Comparison of ENCODE assay signal across 13 cellular contexts in genomic region chr7:81725496-81726117, GRCh38. TPM values are rescaled to one million over a fixed set of nuclear protein-coding genes. Genes with fewer than 3 reads are reported as not detected.
DNase-seq lines count a peak whose midpoint lies in the region; FAIRE-seq and TF ChIP-seq lines count a peak whose summit lies in the region.
"Had no signal": no experiment of that assay in that cellular context is flagged by ENCODE, and none has a peak within 500 bp of the region (broad histone marks: within the 10 kb centered on the region; RNA-seq: fewer than 3 reads in every experiment).

No MANE protein-coding gene starts in this region.

- no peak overlapping the region for H3K4me3 ChIP-seq in astrocyte (ENCODE audit: insufficient read depth, low read depth, low read length)
- H3K4me3 ChIP-seq: psoas muscle had no signal

- H3K9me3 Mint-ChIP-seq in astrocyte (ENCODE audit: unreplicated experiment), result no peaks in the 10 kb centered on the region

- H3K27me3 ChIP-seq in astrocyte (ENCODE audit: insufficient read depth, low read length), result no peaks in the 10 kb centered on the region

- no peaks in the 10 kb centered on the region for H3K36me3 ChIP-seq in astrocyte (ENCODE audit: insufficient read depth, low read length)

- in situ Hi-C loops in ACHN (cut with HindIII; ENCODE audit: low pct_ligation_motif_present, low pct_unique_long_range_greater_than_20kb, low sequenced_read_pairs), result no loop called here

- no peak overlapping the region for H3K27ac Mint-ChIP-seq in astrocyte (ENCODE audit: unreplicated experiment)
- H3K27ac Mint-ChIP-seq: IgD-negative memory B cell, memory B cell had no signal

- H3K79me2 ChIP-seq in astrocyte (ENCODE audit: insufficient read depth, low read length), result no peaks in the 10 kb centered on the region

- DNase-seq in ACHN (peak; percentile 69), HS-27A (ENCODE audit: low read depth) (peak; percentile 78), astrocyte (ENCODE audit: low read depth) (peak; percentile 94), islet precursor cell (peak; percentile 76), HuH-7.5 (ENCODE audit: low spot score) (no peak), midbrain (lab: John Stamatoyannopoulos, UW) (no peak), NCI-H1048 (lab: John Stamatoyannopoulos, UW) (no peak)
- no peak for DNase-seq in activated T-cell treated with anti-CD3 and anti-CD28 coated beads, Interleukin-2, amount 50 U/mL, for 1 hour
- DNase-seq: NCI-H2081 treated with DMSO at 0.1 percent for 48 hours, psoas muscle had no signal

- H3K4me1 ChIP-seq in astrocyte (ENCODE audit: insufficient read depth, low read length), result no peaks in the 10 kb centered on the region
- H3K4me1 ChIP-seq: psoas muscle had no signal

- no peak overlapping the region for H2AFZ ChIP-seq in astrocyte (ENCODE audit: low read depth, low read length)

- no peaks in the 10 kb centered on the region for H3K27me3 Mint-ChIP-seq in astrocyte (ENCODE audit: low read depth, unreplicated experiment)
- H3K27me3 Mint-ChIP-seq: IgD-negative memory B cell, memory B cell had no signal

- peak; percentile 100 for FAIRE-seq in astrocyte (lab: Jason Lieb, UNC)

- no peaks in the 10 kb centered on the region for H3K9me3 ChIP-seq in astrocyte (ENCODE audit: insufficient read depth, low read depth, low read length)
- H3K9me3 ChIP-seq: psoas muscle had no signal

- H3K4me1 Mint-ChIP-seq in astrocyte (ENCODE audit: low read depth, unreplicated experiment), result peaks cover 13% of the 10 kb centered on the region
- H3K4me1 Mint-ChIP-seq: IgD-negative memory B cell, memory B cell had no signal

- peak overlapping the region; percentile 63 for H3K27ac ChIP-seq in astrocyte (ENCODE audit: low read depth, low read length)
- H3K27ac ChIP-seq: C4-2B, psoas muscle had no signal

- no peaks in the 10 kb centered on the region for H4K20me1 ChIP-seq in astrocyte (ENCODE audit: insufficient read depth, low read length)

- no peak overlapping the region for H3K9ac ChIP-seq in astrocyte (ENCODE audit: low read length)

- H3K4me2 ChIP-seq in astrocyte (ENCODE audit: low read length), result peak overlapping the region; percentile 56

- H3K36me3 Mint-ChIP-seq in astrocyte (ENCODE audit: low read depth, unreplicated experiment), result no peaks in the 10 kb centered on the region
- H3K36me3 Mint-ChIP-seq: memory B cell had no signal

- TF ChIP-seq CTCF in astrocyte (IDR thresholded peaks at IDR 0.05; ENCODE audit: insufficient read depth, low read depth, low read length), result no peak

- H3K4me3 Mint-ChIP-seq in astrocyte (ENCODE audit: unreplicated experiment), result no peak overlapping the region
- H3K4me3 Mint-ChIP-seq: IgD-negative memory B cell, memory B cell had no signal

RNA-seq across cellular contexts. Expression of gene HGF, which starts 44.2 kb away (rescaled TPM):
- total RNA-seq in astrocyte, result not detected in 2 replicates

Comparison
In these comparisons a context has a peak if more than half of its experiments do, and no peak if none do; other contexts are left out.
1. DNase-seq: peak in ACHN (single experiment), HS-27A (single experiment), astrocyte (single experiment) and islet precursor cell (single experiment); none in HuH-7.5 (single experiment), midbrain (single experiment), NCI-H1048 (single experiment) and activated T-cell treated with anti-CD3 and anti-CD28 coated beads, Interleukin-2, amount 50 U/mL, for 1 hour (single experiment).